Comparison of ENCODE assay signal across 10 cellular contexts in the genomic region with DNA sequence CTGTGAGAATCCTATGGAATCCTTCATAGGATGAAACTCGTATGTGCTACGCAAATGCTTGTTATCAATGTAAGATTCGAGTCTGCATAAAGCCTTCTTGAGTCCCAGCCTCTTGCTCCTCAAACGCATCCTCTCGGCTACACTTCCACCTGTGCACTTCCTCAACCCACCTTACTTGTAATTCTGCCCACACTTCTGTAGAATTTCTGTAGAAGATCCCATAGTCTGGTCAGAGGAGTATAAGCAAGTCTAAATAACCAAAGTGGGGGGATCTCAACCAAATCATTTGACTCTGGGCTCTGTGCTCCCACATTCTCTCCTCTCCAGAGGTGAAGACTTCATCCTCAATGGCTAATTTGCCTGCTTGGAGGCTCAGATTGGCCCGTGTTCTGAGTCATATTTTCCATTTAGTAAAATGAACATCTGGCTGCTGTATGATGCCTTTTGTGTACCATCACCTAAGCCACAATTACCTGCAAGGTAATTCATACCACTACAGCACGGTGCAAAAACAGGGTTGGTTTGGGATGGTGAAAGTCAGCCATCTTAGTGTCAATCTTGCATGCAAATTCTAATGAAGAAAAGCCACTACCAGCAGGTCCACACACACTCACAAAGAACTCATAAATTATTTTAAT.
A peak's percentile ranks its signal among the peaks of the same experiment; 100 is the strongest.
DNase-seq lines count a peak whose midpoint lies in the region; ATAC-seq and TF ChIP-seq lines count a peak whose summit lies in the region.
"Had no signal": no experiment of that assay in that cellular context is flagged by ENCODE, and none has a peak within 500 bp of the region (broad histone marks: within the 10 kb centered on the region; RNA-seq: fewer than 3 reads in every experiment).

No MANE protein-coding gene starts in this region.

- DNase-seq in Karpas-422 (peak; percentile 94), NCI-H2227 (lab: John Stamatoyannopoulos, UW; ENCODE audit: unreplicated experiment) (no peak), NCI-H82 (lab: John Stamatoyannopoulos, UW) (no peak)
- DNase-seq in central memory CD4-positive, alpha-beta T cell = peak; percentile 42
- no peak for DNase-seq in natural killer cell treated with Interleukin-12 subunit alpha and Interleukin-12 subunit beta and Interleukin-15 and Interleukin-18, amount 100 ng/mL, for 72 hours (ENCODE audit: low spot score)
- DNase-seq: foreskin melanocyte had no signal

- H3K4me2 ChIP-seq in Karpas-422 (ENCODE audit: low read depth, low read length, poor library complexity, severe bottlenecking) = peak overlapping the region; percentile 76
- H3K4me2 ChIP-seq: neural progenitor cell had no signal

- H3K27me3 ChIP-seq in Karpas-422 (ENCODE audit: low read length) = no peaks in the 10 kb centered on the region

- no peak for ATAC-seq in natural killer cell treated with Interleukin-12 subunit alpha and Interleukin-12 subunit beta and Interleukin-15 and Interleukin-18, amount 100 ng/mL, for 72 hours
- ATAC-seq in GM19023 (IDR thresholded peaks at IDR 0.05; ENCODE audit: unreplicated experiment) = no peak
- no peak for ATAC-seq in GM21717 (IDR thresholded peaks at IDR 0.05; ENCODE audit: unreplicated experiment)

- H3K79me2 ChIP-seq in Karpas-422 (ENCODE audit: low read length) = peaks cover 80% of the 10 kb centered on the region

- H3K4me3 Mint-ChIP-seq in natural killer cell treated with Interleukin-12 subunit alpha and Interleukin-12 subunit beta and Interleukin-15 and Interleukin-18, amount 100 ng/mL, for 72 hours = peak overlapping the region; percentile 96
- H3K4me3 Mint-ChIP-seq: neural progenitor cell had no signal

- H3K4me3 ChIP-seq in Karpas-422 (ENCODE audit: low read length) = peak overlapping the region; percentile 49
- H3K4me3 ChIP-seq: neural progenitor cell had no signal

- H3K4me1 Mint-ChIP-seq in natural killer cell treated with Interleukin-12 subunit alpha and Interleukin-12 subunit beta and Interleukin-15 and Interleukin-18, amount 100 ng/mL, for 72 hours (ENCODE audit: low read depth in 2 of 2) = peaks cover 79 to 88% of the 10 kb centered on the region in 2 donors

- peak overlapping the region; percentile 68; the same call in 1 of the 2 replicates for H3K27ac ChIP-seq in C4-2B
- H3K27ac ChIP-seq in Karpas-422 (ENCODE audit: low read length) = no peak overlapping the region
- H3K27ac ChIP-seq: neural progenitor cell had no signal

- TF ChIP-seq CTCF in C4-2B (conservative IDR thresholded peaks at IDR 0.05) = no peak

- no peaks in the 10 kb centered on the region for H3K9me3 Mint-ChIP-seq in natural killer cell treated with Interleukin-12 subunit alpha and Interleukin-12 subunit beta and Interleukin-15 and Interleukin-18, amount 100 ng/mL, for 72 hours
- H3K9me3 Mint-ChIP-seq: neural progenitor cell had no signal

- H3K9me3 ChIP-seq in Karpas-422 (ENCODE audit: low read length) = no peaks in the 10 kb centered on the region

- peak overlapping the region; percentile 90 to 91 for H3K27ac Mint-ChIP-seq in natural killer cell treated with Interleukin-12 subunit alpha and Interleukin-12 subunit beta and Interleukin-15 and Interleukin-18, amount 100 ng/mL, for 72 hours

- no peaks in the 10 kb centered on the region for H3K9me2 ChIP-seq in Karpas-422 (replicated peaks; ENCODE audit: insufficient read depth, low read length)

- no peaks in the 10 kb centered on the region for H4K20me1 ChIP-seq in Karpas-422 (ENCODE audit: insufficient read depth, low read depth, low read length)

- peaks cover 100% of the 10 kb centered on the region for H3K4me1 ChIP-seq in Karpas-422 (ENCODE audit: low read length)

- H3K36me3 ChIP-seq in Karpas-422 (ENCODE audit: insufficient read depth, low read length) = peaks cover 28% of the 10 kb centered on the region
- H3K36me3 ChIP-seq: neural progenitor cell had no signal

- H3K27me3 Mint-ChIP-seq in natural killer cell treated with Interleukin-12 subunit alpha and Interleukin-12 subunit beta and Interleukin-15 and Interleukin-18, amount 100 ng/mL, for 72 hours = no peaks in the 10 kb centered on the region

- no peak overlapping the region for H2AFZ ChIP-seq in Karpas-422 (ENCODE audit: low read length)
- H2AFZ ChIP-seq: neural progenitor cell had no signal

- peaks cover 4% of the 10 kb centered on the region for H3K36me3 Mint-ChIP-seq in natural killer cell treated with Interleukin-12 subunit alpha and Interleukin-12 subunit beta and Interleukin-15 and Interleukin-18, amount 100 ng/mL, for 72 hours

- peak overlapping the region; percentile 78 for H3K9ac ChIP-seq in Karpas-422 (ENCODE audit: low read length)
- H3K9ac ChIP-seq: neural progenitor cell had no signal

Comparison
In these comparisons a context has a peak if more than half of its experiments do, and no peak if none do; other contexts are left out.
1. DNase-seq: peak in Karpas-422 (single experiment) and central memory CD4-positive, alpha-beta T cell (single experiment); none in natural killer cell treated with Interleukin-12 subunit alpha and Interleukin-12 subunit beta and Interleukin-15 and Interleukin-18, amount 100 ng/mL, for 72 hours (single experiment), NCI-H2227 (single experiment) and NCI-H82 (single experiment).